In the genomic region with DNA sequence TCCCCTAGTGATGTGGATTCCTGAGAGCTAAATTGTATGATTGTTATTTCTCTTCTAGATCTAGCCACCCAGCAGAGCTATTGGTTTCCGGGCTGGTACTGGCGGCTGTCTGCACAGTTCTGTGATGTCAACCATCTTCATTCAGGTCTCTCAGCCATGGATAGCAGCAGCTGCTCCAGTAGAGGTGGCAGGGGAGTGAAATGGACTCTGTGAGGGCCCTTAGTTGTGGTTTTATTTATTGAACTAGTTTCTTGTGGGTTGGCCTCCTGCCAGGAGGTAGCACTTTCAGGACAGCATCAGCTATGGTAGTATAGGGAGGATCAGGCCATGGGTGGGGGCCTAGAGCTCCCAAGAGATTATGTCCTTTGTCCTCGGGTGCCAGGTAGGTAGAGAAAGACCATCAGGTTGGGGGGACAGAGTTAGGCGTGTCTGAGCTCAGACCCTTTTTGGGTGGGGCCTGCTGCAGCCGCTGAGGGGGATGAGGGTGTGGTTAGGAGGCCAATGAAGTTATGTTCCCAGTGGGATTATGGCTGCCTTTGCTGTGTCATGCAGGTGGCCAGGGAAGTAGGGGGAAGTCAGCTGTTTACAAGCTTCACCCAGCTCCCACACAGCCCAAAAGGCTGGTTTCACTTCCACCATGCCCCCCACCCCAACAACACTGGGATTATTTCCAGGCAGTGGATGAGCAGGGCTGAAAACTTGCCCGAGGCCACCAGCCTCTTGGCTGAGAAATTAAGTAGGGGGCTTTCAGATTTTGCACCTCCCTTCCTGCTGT, we compare ENCODE assay signal across 23 cellular contexts. TPM values are rescaled to one million over a fixed set of nuclear protein-coding genes. Genes with fewer than 3 reads are reported as not detected.
DNase-seq lines count a peak whose midpoint lies in the region; ATAC-seq, FAIRE-seq and TF ChIP-seq lines count a peak whose summit lies in the region.
"Had no signal": no experiment of that assay in that cellular context is flagged by ENCODE, and none has a peak within 500 bp of the region (broad histone marks: within the 10 kb centered on the region; RNA-seq: fewer than 3 reads in every experiment).

No MANE protein-coding gene starts in this region.

- H3K4me2 ChIP-seq in astrocyte (ENCODE audit: low read length): no peak overlapping the region

- H3K9me3 Mint-ChIP-seq in astrocyte (ENCODE audit: unreplicated experiment): peaks cover 4% of the 10 kb centered on the region
- peaks cover 7% of the 10 kb centered on the region for H3K9me3 Mint-ChIP-seq in endodermal cell
- H3K9me3 Mint-ChIP-seq: T-helper 2 cell treated with Interferon-gamma antibody and Interleukin-4, amounts not matched to agents 5 μg/mL and 100 μg/mL, for 36 hours had no signal

- no peak for FAIRE-seq in astrocyte (lab: Jason Lieb, UNC)
- FAIRE-seq: endometrium, keratinocyte had no signal

- H3K9ac ChIP-seq in astrocyte (ENCODE audit: low read length): no peak overlapping the region
- H3K9ac ChIP-seq in endodermal cell (ENCODE audit: extremely low read depth, low read length, poor library complexity, severe bottlenecking): no peak overlapping the region
- H3K9ac ChIP-seq: parathyroid adenoma had no signal

- no peaks in the 10 kb centered on the region for H3K9me3 ChIP-seq in astrocyte (ENCODE audit: insufficient read depth, low read depth, low read length)
- no peaks in the 10 kb centered on the region for H3K9me3 ChIP-seq in endodermal cell (ENCODE audit: control insufficient read depth, low read length)
- H3K9me3 ChIP-seq: Caco-2, MG63 had no signal

- no peaks in the 10 kb centered on the region for H3K79me2 ChIP-seq in astrocyte (ENCODE audit: insufficient read depth, low read length)
- H3K79me2 ChIP-seq: parathyroid adenoma had no signal

- H3K36me3 ChIP-seq in astrocyte (ENCODE audit: insufficient read depth, low read length) (no peaks in the 10 kb centered on the region), endodermal cell (ENCODE audit: control insufficient read depth, insufficient read depth, low read length) (no peaks in the 10 kb centered on the region)
- H3K36me3 ChIP-seq: MG63 had no signal

- TF ChIP-seq CTCF in astrocyte (IDR thresholded peaks at IDR 0.05; ENCODE audit: insufficient read depth, low read depth, low read length) (no peak), endodermal cell (conservative IDR thresholded peaks at IDR 0.05) (no peak)

- H3K27me3 ChIP-seq in astrocyte (ENCODE audit: insufficient read depth, low read length) (no peaks in the 10 kb centered on the region), endodermal cell (ENCODE audit: control insufficient read depth, insufficient read depth, low read length, poor library complexity, severe bottlenecking) (no peaks in the 10 kb centered on the region)
- H3K27me3 ChIP-seq: MG63 had no signal

- no peak overlapping the region for H3K4me3 ChIP-seq in Jurkat, Clone E6-1 (ENCODE audit: low read length)
- H3K4me3 ChIP-seq in astrocyte (ENCODE audit: insufficient read depth, low read depth, low read length): no peak overlapping the region
- no peak overlapping the region for H3K4me3 ChIP-seq in endodermal cell (ENCODE audit: low read length)
- H3K4me3 ChIP-seq: MG63 had no signal

- H3K4me3 Mint-ChIP-seq in astrocyte (ENCODE audit: unreplicated experiment) (no peak overlapping the region), endodermal cell (no peak overlapping the region)
- H3K4me3 Mint-ChIP-seq: naive B cell; T-helper 2 cell treated with Interferon-gamma antibody and Interleukin-4, amounts not matched to agents 5 μg/mL and 100 μg/mL, for 36 hours had no signal

- H4K20me1 ChIP-seq in astrocyte (ENCODE audit: insufficient read depth, low read length): no peaks in the 10 kb centered on the region

- no peaks in the 10 kb centered on the region for H3K27me3 Mint-ChIP-seq in astrocyte (ENCODE audit: low read depth, unreplicated experiment)
- H3K27me3 Mint-ChIP-seq in endodermal cell (ENCODE audit: insufficient read depth): no peaks in the 10 kb centered on the region
- H3K27me3 Mint-ChIP-seq: naive B cell had no signal

- 91 to 93% methylated on average over 3 to 6 of the region's 6 CpGs for WGBS in endodermal cell (ENCODE audit: insufficient coverage in 1 of 2, insufficient read length in 1 of 2), 2 experiments

- H3K36me3 Mint-ChIP-seq in astrocyte (ENCODE audit: low read depth, unreplicated experiment): no peaks in the 10 kb centered on the region
- no peaks in the 10 kb centered on the region for H3K36me3 Mint-ChIP-seq in endodermal cell (ENCODE audit: low read depth)
- H3K36me3 Mint-ChIP-seq: naive B cell had no signal

- H3K27ac Mint-ChIP-seq in astrocyte (ENCODE audit: unreplicated experiment) (peak overlapping the region; percentile 36), endodermal cell (no peak overlapping the region)
- H3K27ac Mint-ChIP-seq: naive B cell; T-helper 2 cell treated with Interferon-gamma antibody and Interleukin-4, amounts not matched to agents 5 μg/mL and 100 μg/mL, for 36 hours had no signal

- no peak for ATAC-seq in GM19397 (IDR thresholded peaks at IDR 0.05; ENCODE audit: unreplicated experiment)

- no peak overlapping the region for H2AFZ ChIP-seq in astrocyte (ENCODE audit: low read depth, low read length)
- H2AFZ ChIP-seq: parathyroid adenoma had no signal

- H3K27ac ChIP-seq in astrocyte (ENCODE audit: low read depth, low read length) (no peak overlapping the region), endodermal cell (ENCODE audit: low read depth, low read length) (no peak overlapping the region)
- H3K27ac ChIP-seq: parathyroid adenoma had no signal

- H3K4me1 ChIP-seq in astrocyte (ENCODE audit: insufficient read depth, low read length) (no peaks in the 10 kb centered on the region), endodermal cell (ENCODE audit: control insufficient read depth, insufficient read depth, low read length) (no peaks in the 10 kb centered on the region)
- H3K4me1 ChIP-seq: Caco-2, parathyroid adenoma had no signal

- no peaks in the 10 kb centered on the region for H3K4me1 Mint-ChIP-seq in astrocyte (ENCODE audit: low read depth, unreplicated experiment)
- no peaks in the 10 kb centered on the region for H3K4me1 Mint-ChIP-seq in endodermal cell
- H3K4me1 Mint-ChIP-seq: naive B cell had no signal

- DNase-seq in DMS79 (lab: John Stamatoyannopoulos, UW) (peak; percentile 63), NCI-H2107 treated with DMSO at 0.1 percent for 48 hours (lab: John Stamatoyannopoulos, UW; ENCODE audit: unreplicated experiment) (peak; percentile 99), astrocyte (ENCODE audit: low read depth) (no peak), endodermal cell (no peak)
- peak; percentile 60 for DNase-seq in Jurkat, Clone E6-1 (ENCODE audit: low read depth, low spot score)
- DNase-seq in activated T-cell treated with anti-CD3 and anti-CD28 coated beads, Interleukin-2, amount 50 U/mL, for 1 hour: no peak
- DNase-seq in stimulated activated CD4-positive, alpha-beta T cell treated with anti-CD3 and anti-CD28 coated beads, Interleukin-15, amount 100 ng/mL, for 24 hours: no peak
- DNase-seq: activated CD4-positive, alpha-beta T cell treated with anti-CD3 and anti-CD28 coated beads for 1 hour; activated CD8-positive, alpha-beta memory T cell treated with anti-CD3 and anti-CD28 coated beads, Interleukin-2, amount 50 U/mL, for 4 hours; activated naive CD4-positive, alpha-beta T cell treated with Interleukin-2 at 50 U/mL for 16 hours; aorta; Caco-2; HCEC 1CT; MG63; naive B cell; NCI-H226; stimulated activated CD4-positive, alpha-beta T cell treated with anti-CD3 and anti-CD28 coated beads, Interleukin-2, amount 100 ng/mL, for 48 hours had no signal

RNA-seq across cellular contexts. Expression of gene RGS4, which starts 55.1 kb away (rescaled TPM):
- not detected for polyA plus RNA-seq in Jurkat, Clone E6-1 (2012; ENCODE audit: insufficient read depth, insufficient read length)
- total RNA-seq in astrocyte (16.2 and 23.8 TPM in 2 replicates), endodermal cell (under 1 TPM; 0.48 to 0.51 TPM)
- 5.9 TPM for polyA plus RNA-seq in endodermal cell (2013, experiment 1 of 2)
- 5.1 TPM for polyA plus RNA-seq in endodermal cell (2013, experiment 2 of 2)
- total RNA-seq: SK-MEL-5 had no signal

Comparison
In these comparisons a context has a peak if more than half of its experiments do, and no peak if none do; other contexts are left out.
1. DNase-seq: peak in DMS79 (single experiment), Jurkat, Clone E6-1 (single experiment) and NCI-H2107 treated with DMSO at 0.1 percent for 48 hours (single experiment); none in astrocyte (single experiment), activated T-cell treated with anti-CD3 and anti-CD28 coated beads, Interleukin-2, amount 50 U/mL, for 1 hour (single experiment), endodermal cell (single experiment) and stimulated activated CD4-positive, alpha-beta T cell treated with anti-CD3 and anti-CD28 coated beads, Interleukin-15, amount 100 ng/mL, for 24 hours (single experiment).
2. RNA of gene RGS4, which starts 55.1 kb away (total RNA-seq): 16.2 to 23.8 TPM in astrocyte; 0.48 to 0.51 TPM in endodermal cell; every median in the first group is over 10 times any median in the second.